In the genomic region with DNA sequence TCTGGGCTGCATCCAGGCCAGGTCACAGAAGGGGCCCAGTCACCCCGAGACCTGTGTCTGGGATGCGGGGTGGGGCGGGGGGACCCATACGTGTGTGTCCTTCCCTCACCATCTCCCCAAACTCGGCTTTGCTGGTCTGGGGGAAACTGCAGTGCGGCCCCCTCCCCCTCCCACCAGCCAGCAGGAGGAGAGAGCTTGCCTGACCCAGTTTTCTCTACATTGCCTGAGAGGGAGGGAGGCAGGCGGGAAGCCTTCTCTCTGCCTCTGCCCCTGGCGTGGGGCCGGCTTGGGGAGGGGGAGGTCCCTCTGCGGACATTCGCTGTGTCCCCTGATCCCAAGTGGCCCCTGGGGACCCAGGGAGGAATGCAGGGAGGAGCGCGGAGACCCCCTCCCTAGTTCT, we compare ENCODE assay signal across 32 cellular contexts. TPM values are rescaled to one million over a fixed set of nuclear protein-coding genes. Genes with fewer than 3 reads are reported as not detected.
"Had no signal": no experiment of that assay in that cellular context is flagged by ENCODE, and none has a peak within 500 bp of the region (broad histone marks: within the 10 kb centered on the region; RNA-seq: fewer than 3 reads in every experiment).

No MANE protein-coding gene starts in this region.

- H3K36me3 ChIP-seq: brain microvascular endothelial cell, esophagus muscularis mucosa, gastrocnemius medialis had no signal

- H3K4me1 Mint-ChIP-seq: activated CD4-positive, alpha-beta T cell treated with anti-CD3 and anti-CD28 coated beads, Interleukin-2, amount 10 ng/mL, durations not matched to agents 7 days and 5 days; central memory CD8-positive, alpha-beta T cell had no signal

- H3K9me3 ChIP-seq: esophagus muscularis mucosa, gastrocnemius medialis had no signal

- DNase-seq: activated CD4-positive, alpha-beta T cell treated with anti-CD3 and anti-CD28 coated beads for 1 hour; activated CD4-positive, alpha-beta T cell treated with anti-CD3 and anti-CD28 coated beads for 4 hours; activated CD4-positive, alpha-beta T cell treated with anti-CD3 and anti-CD28 coated beads, Interleukin-2, amount 10 ng/mL, durations not matched to agents 7 days and 5 days; activated CD4-positive, alpha-beta T cell treated with anti-CD3 and anti-CD28 coated beads, Interleukin-2, amount 50 U/mL, for 4 hours; activated CD8-positive, alpha-beta memory T cell treated with anti-CD3 and anti-CD28 coated beads for 24 hours; activated CD8-positive, alpha-beta T cell treated with anti-CD3 and anti-CD28 coated beads for 36 hours; activated effector memory CD4-positive, alpha-beta T cell treated with Interleukin-2 at 50 U/mL for 16 hours; activated gamma-delta T cell treated with Interleukin-2 at 50 U/mL for 16 hours; activated naive CD4-positive, alpha-beta T cell treated with anti-CD3 and anti-CD28 coated beads, Interleukin-2, amount 50 U/mL, for 16 hours; activated naive CD4-positive, alpha-beta T cell treated with Interleukin-2 at 50 U/mL for 16 hours; activated T-cell treated with anti-CD3 and anti-CD28 coated beads, Interleukin-2, amount 50 U/mL, for 4 hours; amniotic stem cell; anterior cingulate cortex; brain microvascular endothelial cell; effector CD4-positive, alpha-beta T cell; effector memory CD8-positive, alpha-beta T cell; erythroblast; foreskin keratinocyte; gastrocnemius medialis; T-helper 1 cell; T-helper 17 cell had no signal

- H3K27ac ChIP-seq: brain microvascular endothelial cell, coronary artery, esophagus muscularis mucosa, foreskin keratinocyte, gastrocnemius medialis had no signal

- H3K27ac Mint-ChIP-seq: activated CD4-positive, alpha-beta T cell treated with anti-CD3 and anti-CD28 coated beads, Interleukin-2, amount 10 ng/mL, durations not matched to agents 7 days and 5 days; activated CD8-positive, alpha-beta T cell treated with anti-CD3 and anti-CD28 coated beads for 36 hours; activated naive CD8-positive, alpha-beta T cell; activated T-helper 17 cell treated with anti-CD3 and anti-CD28 coated beads, Interleukin-2, amount 50 U/mL, for 72 hours; dendritic cell treated with granulocyte-macrophage colony-stimulating factor and Interleukin-4, amounts not matched to agents 40 ng/mL and 50 ng/mL, for 4 days; effector memory CD8-positive, alpha-beta T cell; T-helper 17 cell; WTC11 had no signal

- H3K4me1 ChIP-seq: foreskin keratinocyte, gastrocnemius medialis had no signal

- FAIRE-seq: astrocyte had no signal

- H3K4me3 Mint-ChIP-seq: activated CD4-positive, alpha-beta T cell treated with anti-CD3 and anti-CD28 coated beads, Interleukin-2, amount 10 ng/mL, durations not matched to agents 7 days and 5 days; activated CD8-positive, alpha-beta T cell treated with anti-CD3 and anti-CD28 coated beads for 36 hours; activated naive CD8-positive, alpha-beta T cell; activated T-cell treated with anti-CD3 and anti-CD28 coated beads, Interleukin-2, amount 50 U/mL, for 4 hours; activated T-helper 17 cell treated with anti-CD3 and anti-CD28 coated beads, Interleukin-2, amount 50 U/mL, for 72 hours; central memory CD8-positive, alpha-beta T cell; dendritic cell treated with granulocyte-macrophage colony-stimulating factor and Interleukin-4, amounts not matched to agents 40 ng/mL and 50 ng/mL, for 4 days; effector memory CD8-positive, alpha-beta T cell; T-helper 17 cell; WTC11 had no signal

- H3K4me3 ChIP-seq: coronary artery, esophagus muscularis mucosa, gastrocnemius medialis had no signal

- H3K36me3 Mint-ChIP-seq: activated naive CD8-positive, alpha-beta T cell; WTC11 had no signal

- H3K9me3 Mint-ChIP-seq: activated CD4-positive, alpha-beta T cell treated with anti-CD3 and anti-CD28 coated beads, Interleukin-2, amount 10 ng/mL, durations not matched to agents 7 days and 5 days; activated CD8-positive, alpha-beta T cell treated with anti-CD3 and anti-CD28 coated beads for 36 hours; activated T-cell treated with anti-CD3 and anti-CD28 coated beads, Interleukin-2, amount 50 U/mL, for 4 hours; activated T-helper 17 cell treated with anti-CD3 and anti-CD28 coated beads, Interleukin-2, amount 50 U/mL, for 72 hours; central memory CD8-positive, alpha-beta T cell; dendritic cell treated with granulocyte-macrophage colony-stimulating factor and Interleukin-4, amounts not matched to agents 40 ng/mL and 50 ng/mL, for 4 days; effector memory CD8-positive, alpha-beta T cell; WTC11 had no signal

RNA-seq across cellular contexts. Expression of a gene that starts 3.9 kb away (rescaled TPM):
- total RNA-seq: activated CD4-positive, alpha-beta T cell treated with anti-CD3 and anti-CD28 coated beads, Interleukin-2, amount 10 ng/mL, durations not matched to agents 7 days and 5 days; activated CD8-positive, alpha-beta T cell treated with anti-CD3 and anti-CD28 coated beads for 36 hours; activated T-cell treated with anti-CD3 and anti-CD28 coated beads, Interleukin-2, amount 50 U/mL, for 4 hours; activated T-helper 17 cell treated with anti-CD3 and anti-CD28 coated beads, Interleukin-2, amount 50 U/mL, for 72 hours; bronchial epithelial cell; cardiac septum; esophagus muscularis mucosa; foreskin keratinocyte; gastrocnemius medialis; glomerular endothelial cell; T-helper 17 cell had no signal
- polyA plus RNA-seq: foreskin keratinocyte had no signal
